Comparison of ENCODE assay signal across 5 cellular contexts in the genomic region with DNA sequence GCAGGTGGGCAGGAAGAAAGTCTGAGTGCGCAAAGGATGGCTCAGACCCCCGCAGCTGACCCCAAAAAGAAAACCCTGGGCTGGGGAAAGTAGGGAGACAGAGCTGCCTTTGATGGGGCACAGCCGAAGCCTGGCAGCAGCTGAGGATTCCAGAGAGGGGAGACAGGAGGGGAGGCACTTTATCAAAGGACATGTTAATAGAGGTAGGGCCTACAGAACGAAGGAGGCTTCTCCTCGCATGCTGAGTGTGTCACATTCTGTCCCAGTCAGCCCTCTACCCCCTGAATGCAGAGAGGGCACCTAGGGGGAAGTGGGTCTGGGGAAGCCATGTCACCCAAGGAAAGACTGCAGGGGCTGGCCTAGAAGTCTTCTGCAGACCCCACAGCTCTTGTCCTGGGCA. TPM values are rescaled to one million over a fixed set of nuclear protein-coding genes. Genes with fewer than 3 reads are reported as not detected.
"Had no signal": no experiment of that assay in that cellular context is flagged by ENCODE, and none has a peak within 500 bp of the region (broad histone marks: within the 10 kb centered on the region; RNA-seq: fewer than 3 reads in every experiment).

No MANE protein-coding gene starts in this region.

RNA-seq across cellular contexts. Expression of a gene that starts 18.5 kb away (rescaled TPM):
- total RNA-seq: bronchial epithelial cell, LHCN-M2, SK-MEL-5 had no signal

RNA-seq across cellular contexts. Expression of a gene that starts 40.2 kb away (rescaled TPM):
- total RNA-seq: bronchial epithelial cell, LHCN-M2, NCI-H460, RPMI7951, SK-MEL-5 had no signal
